8 cellular contexts compared by ENCODE assay signal in genomic region chr9:5389109-5389732, GRCh38. TPM values are rescaled to one million over a fixed set of nuclear protein-coding genes. Genes with fewer than 3 reads are reported as not detected.
A peak's percentile ranks its signal among the peaks of the same experiment; 100 is the strongest.
DNase-seq lines count a peak whose midpoint lies in the region; ATAC-seq and TF ChIP-seq lines count a peak whose summit lies in the region.

No MANE protein-coding gene starts in this region.

- no peaks in the 10 kb centered on the region for H3K9me2 ChIP-seq in MM.1S (replicated peaks; ENCODE audit: insufficient read depth, low read length)

- H4K20me1 ChIP-seq in MM.1S (ENCODE audit: insufficient read depth, low read length) = no peaks in the 10 kb centered on the region

- POLR2A ChIA-PET in BJ (lab: Charles Lee) = no interaction called here

- TF ChIP-seq CTCF in BJ (IDR thresholded peaks at IDR 0.05; ENCODE audit: insufficient read depth, low read depth, low read length) = no peak
- TF ChIP-seq CTCF in MM.1S (IDR thresholded peaks at IDR 0.05; ENCODE audit: low read length) = no peak
- no peak for TF ChIP-seq CTCF in right lobe of liver (IDR thresholded peaks at IDR 0.05)

- ATAC-seq in GM19397 (IDR thresholded peaks at IDR 0.05; ENCODE audit: unreplicated experiment) (peak; percentile 43), right lobe of liver (no peak), GM21737 (IDR thresholded peaks at IDR 0.05; ENCODE audit: unreplicated experiment) (no peak)

- no peaks in the 10 kb centered on the region for H3F3A ChIP-seq in MM.1S (ENCODE audit: insufficient read depth, low read length)

- WGBS in right lobe of liver (ENCODE audit: insufficient coverage, low coverage, low lambda C conversion rate, missing lambda C conversion rate) = 59% methylated on average over 3 of the region's 3 CpGs

- H3K4me1 ChIP-seq in MM.1S (ENCODE audit: low read length) = no peaks in the 10 kb centered on the region
- H3K4me1 ChIP-seq in right lobe of liver = no peaks in the 10 kb centered on the region

- H3K27ac ChIP-seq in MM.1S (ENCODE audit: low read length) (no peak overlapping the region), epithelial cell of prostate (no peak overlapping the region), right lobe of liver (no peak overlapping the region)

- H3K79me2 ChIP-seq in MM.1S (ENCODE audit: low read length) = no peaks in the 10 kb centered on the region

- DNase-seq in BJ (ENCODE audit: low read depth) (peak; percentile 37), MM.1S (peak; percentile 43), epithelial cell of prostate (ENCODE audit: low read depth, low spot score) (peak; percentile 55), NCI-H146 (lab: John Stamatoyannopoulos, UW) (no peak), NCI-H187 treated with DMSO at 0.1 percent for 48 hours (lab: John Stamatoyannopoulos, UW) (no peak), right lobe of liver (no peak)

- H3K4me3 ChIP-seq in BJ (ENCODE audit: low read depth, low read length) = no peak overlapping the region
- H3K4me3 ChIP-seq in MM.1S (ENCODE audit: low read length) = no peak overlapping the region
- H3K4me3 ChIP-seq in right lobe of liver = no peak overlapping the region

- H3K9ac ChIP-seq in MM.1S (ENCODE audit: low read length) = no peak overlapping the region

- intact Hi-C loops in right lobe of liver (cut with DNase I) = no loop called here

- no peak for TF ChIP-seq POLR2A in right lobe of liver (IDR thresholded peaks at IDR 0.05)

- no peaks in the 10 kb centered on the region for H3K36me3 ChIP-seq in BJ (ENCODE audit: control insufficient read depth, insufficient read depth, low read length)
- H3K36me3 ChIP-seq in MM.1S (replicated peaks; ENCODE audit: insufficient read depth, low read length) = no peaks in the 10 kb centered on the region
- H3K36me3 ChIP-seq in right lobe of liver = no peaks in the 10 kb centered on the region

- no peak overlapping the region for H3K4me2 ChIP-seq in MM.1S (ENCODE audit: low read depth, low read length)

- H3K27me3 ChIP-seq in BJ (ENCODE audit: control insufficient read depth, insufficient read depth, low read length) (no peaks in the 10 kb centered on the region), MM.1S (replicated peaks; ENCODE audit: insufficient read depth, low read length) (no peaks in the 10 kb centered on the region), right lobe of liver (no peaks in the 10 kb centered on the region)

- H2AFZ ChIP-seq in MM.1S (ENCODE audit: low read length) = no peak overlapping the region

- CTCF ChIA-PET in BJ (lab: Yijun Ruan, JAX) = no interaction called here

- no peaks in the 10 kb centered on the region for H3K9me3 ChIP-seq in MM.1S (replicated peaks; ENCODE audit: insufficient read depth, low read length)
- no peaks in the 10 kb centered on the region for H3K9me3 ChIP-seq in right lobe of liver

RNA-seq across cellular contexts. Expression of gene PLGRKT, which starts 48.5 kb away (rescaled TPM):
- polyA plus RNA-seq in BJ (2011; rRNA removed) = 7.7 and 14.2 TPM in 2 replicates
- polyA minus RNA-seq in BJ (2011; rRNA and poly(A)+ RNA removed) = 2.2 and 5.7 TPM in 2 replicates
- 10 to 100 TPM in 4 of 6 experiments, 1 to 10 TPM in 2; 7.3 to 14.4 (median 11.4) TPM for total RNA-seq in right lobe of liver

RNA-seq across cellular contexts. Expression of gene RLN1, which starts 49.5 kb away (rescaled TPM):
- not detected in 2 replicates for polyA plus RNA-seq in BJ (2011; rRNA removed)
- not detected in 2 replicates for polyA minus RNA-seq in BJ (2011; rRNA and poly(A)+ RNA removed)
- total RNA-seq in right lobe of liver = not detected

Comparison
In these comparisons a context has a peak if more than half of its experiments do, and no peak if none do; other contexts are left out.
1. DNase-seq: peak in BJ (single experiment), MM.1S (single experiment) and epithelial cell of prostate (single experiment); none in NCI-H146 (single experiment), NCI-H187 treated with DMSO at 0.1 percent for 48 hours (single experiment) and right lobe of liver (0 of 3).